Comparison of ENCODE assay signal across 2 cellular contexts in genomic region chr21:45050361-45050785, GRCh38.
TF ChIP-seq lines count a peak whose summit lies in the region.

No MANE protein-coding gene starts in this region.

TF ChIP-seq in SK-N-SH treated with all-trans-retinoic acid at 6 μM for 48 hours, 23 proteins besides CTCF, POLR2A, EP300 and RAD21:
- TF ChIP-seq, protein P1, sequence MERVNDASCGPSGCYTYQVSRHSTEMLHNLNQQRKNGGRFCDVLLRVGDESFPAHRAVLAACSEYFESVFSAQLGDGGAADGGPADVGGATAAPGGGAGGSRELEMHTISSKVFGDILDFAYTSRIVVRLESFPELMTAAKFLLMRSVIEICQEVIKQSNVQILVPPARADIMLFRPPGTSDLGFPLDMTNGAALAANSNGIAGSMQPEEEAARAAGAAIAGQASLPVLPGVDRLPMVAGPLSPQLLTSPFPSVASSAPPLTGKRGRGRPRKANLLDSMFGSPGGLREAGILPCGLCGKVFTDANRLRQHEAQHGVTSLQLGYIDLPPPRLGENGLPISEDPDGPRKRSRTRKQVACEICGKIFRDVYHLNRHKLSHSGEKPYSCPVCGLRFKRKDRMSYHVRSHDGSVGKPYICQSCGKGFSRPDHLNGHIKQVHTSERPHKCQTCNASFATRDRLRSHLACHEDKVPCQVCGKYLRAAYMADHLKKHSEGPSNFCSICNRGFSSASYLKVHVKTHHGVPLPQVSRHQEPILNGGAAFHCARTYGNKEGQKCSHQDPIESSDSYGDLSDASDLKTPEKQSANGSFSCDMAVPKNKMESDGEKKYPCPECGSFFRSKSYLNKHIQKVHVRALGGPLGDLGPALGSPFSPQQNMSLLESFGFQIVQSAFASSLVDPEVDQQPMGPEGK (CRISPR knock-in tag; IDR thresholded peaks at IDR 0.05; ENCODE audit: borderline replicate concordance), result no peak
- no peak for TF ChIP-seq ZFP3 (CRISPR knock-in tag; IDR thresholded peaks at IDR 0.05)
- TF ChIP-seq, protein P2, sequence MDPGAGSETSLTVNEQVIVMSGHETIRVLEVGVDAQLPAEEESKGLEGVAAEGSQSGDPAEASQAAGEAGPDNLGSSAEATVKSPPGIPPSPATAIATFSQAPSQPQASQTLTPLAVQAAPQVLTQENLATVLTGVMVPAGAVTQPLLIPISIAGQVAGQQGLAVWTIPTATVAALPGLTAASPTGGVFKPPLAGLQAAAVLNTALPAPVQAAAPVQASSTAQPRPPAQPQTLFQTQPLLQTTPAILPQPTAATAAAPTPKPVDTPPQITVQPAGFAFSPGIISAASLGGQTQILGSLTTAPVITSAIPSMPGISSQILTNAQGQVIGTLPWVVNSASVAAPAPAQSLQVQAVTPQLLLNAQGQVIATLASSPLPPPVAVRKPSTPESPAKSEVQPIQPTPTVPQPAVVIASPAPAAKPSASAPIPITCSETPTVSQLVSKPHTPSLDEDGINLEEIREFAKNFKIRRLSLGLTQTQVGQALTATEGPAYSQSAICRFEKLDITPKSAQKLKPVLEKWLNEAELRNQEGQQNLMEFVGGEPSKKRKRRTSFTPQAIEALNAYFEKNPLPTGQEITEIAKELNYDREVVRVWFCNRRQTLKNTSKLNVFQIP (CRISPR knock-in tag; IDR thresholded peaks at IDR 0.05; ENCODE audit: borderline replicate concordance, low read depth), result no peak
- 0 out of 2 replicates have a peak, but pooled peaks have one; percentile 11 for TF ChIP-seq CSDC2 (CRISPR knock-in tag; IDR thresholded peaks at IDR 0.05)
- no peak for TF ChIP-seq ZFP30 (CRISPR knock-in tag; IDR thresholded peaks at IDR 0.05)
- TF ChIP-seq OSR1 (CRISPR knock-in tag; IDR thresholded peaks at IDR 0.05), result no peak
- no peak for TF ChIP-seq TCF4 (CRISPR knock-in tag; IDR thresholded peaks at IDR 0.05; ENCODE audit: borderline replicate concordance)
TF ChIP-seq in SK-N-SH treated with all-trans-retinoic acid at 6 μM for 48 hours: peak in this region for 1.

TF ChIP-seq in SK-N-SH, 30 proteins besides CTCF, POLR2A, EP300 and RAD21 (continued from another document):
- TF ChIP-seq, protein P3, sequence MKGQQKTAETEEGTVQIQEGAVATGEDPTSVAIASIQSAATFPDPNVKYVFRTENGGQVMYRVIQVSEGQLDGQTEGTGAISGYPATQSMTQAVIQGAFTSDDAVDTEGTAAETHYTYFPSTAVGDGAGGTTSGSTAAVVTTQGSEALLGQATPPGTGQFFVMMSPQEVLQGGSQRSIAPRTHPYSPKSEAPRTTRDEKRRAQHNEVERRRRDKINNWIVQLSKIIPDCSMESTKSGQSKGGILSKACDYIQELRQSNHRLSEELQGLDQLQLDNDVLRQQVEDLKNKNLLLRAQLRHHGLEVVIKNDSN (IDR thresholded peaks at IDR 0.05; ENCODE audit: borderline replicate concordance, low read depth), result no peak
- TF ChIP-seq RXRA (IDR thresholded peaks at IDR 0.05; ENCODE audit: borderline replicate concordance, low read depth) (no peak), ELF1 (IDR thresholded peaks at IDR 0.05) (no peak), GATA2 (CRISPR knock-in tag; IDR thresholded peaks at IDR 0.05) (no peak), MEF2A (IDR thresholded peaks at IDR 0.05; ENCODE audit: borderline replicate concordance, low read depth) (no peak), GABPA (IDR thresholded peaks at IDR 0.05; ENCODE audit: low read depth) (no peak), SIN3A (IDR thresholded peaks at IDR 0.05; ENCODE audit: borderline replicate concordance, low read depth, low read length) (no peak)
